ENCODE assay signal across 15 cellular contexts in the genomic region with DNA sequence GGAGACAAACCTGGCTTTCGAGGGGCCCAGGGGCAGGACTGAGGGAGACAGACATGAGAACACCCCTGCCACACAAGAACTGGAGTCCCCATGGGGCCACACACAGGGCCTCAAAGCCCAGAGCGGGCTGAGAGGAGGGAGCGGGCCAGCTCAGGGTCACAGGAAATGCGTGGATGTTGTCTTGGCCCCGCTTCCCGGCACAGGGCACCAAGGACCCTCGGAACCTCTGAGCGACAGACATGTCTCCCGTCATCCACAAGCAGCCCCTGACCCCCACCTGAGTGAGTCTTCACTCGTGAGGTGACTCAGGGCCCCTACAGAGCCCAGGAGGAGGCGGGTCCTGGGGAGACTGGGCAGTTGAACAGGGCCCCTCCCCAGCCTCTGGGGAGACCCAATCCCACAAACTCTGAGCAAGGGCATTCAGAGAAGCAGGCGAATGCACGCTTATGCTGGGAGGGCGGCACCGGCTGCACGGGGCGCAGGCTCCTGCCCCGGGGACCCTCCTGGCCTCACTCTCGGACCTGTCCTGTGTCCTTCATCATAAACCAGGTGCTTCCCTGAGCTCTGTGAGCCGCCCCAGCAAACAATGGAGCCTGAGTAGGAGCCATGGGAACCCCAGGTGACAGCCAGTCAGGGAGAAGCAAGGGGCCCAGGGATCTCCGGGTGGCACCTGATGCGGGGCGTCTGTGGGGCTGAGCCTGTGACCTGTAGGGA. TPM values are rescaled to one million over a fixed set of nuclear protein-coding genes. Genes with fewer than 3 reads are reported as not detected.
DNase-seq lines count a peak whose midpoint lies in the region; ATAC-seq and TF ChIP-seq lines count a peak whose summit lies in the region.
"Had no signal": no experiment of that assay in that cellular context is flagged by ENCODE, and none has a peak within 500 bp of the region (broad histone marks: within the 10 kb centered on the region; RNA-seq: fewer than 3 reads in every experiment).

No MANE protein-coding gene starts in this region.

- peaks cover 15% of the 10 kb centered on the region for H3K79me2 ChIP-seq in osteoblast (ENCODE audit: insufficient read depth, low read length)

- POLR2A ChIA-PET in HEK293 (lab: Yijun Ruan, JAX), result interaction anchor here (0.6 kb wide), 1 partner anchor 52 kb away, joined by 3 read pairs; no protein-coding TSS in a partner anchor

- no peak overlapping the region for H2AFZ ChIP-seq in osteoblast (ENCODE audit: low read length)
- H2AFZ ChIP-seq: GM23338 had no signal

- TF ChIP-seq CTCF in HEK293 (tag by site-specific recombination; IDR thresholded peaks at IDR 0.05) (no peak), osteoblast (IDR thresholded peaks at IDR 0.05; ENCODE audit: extremely low read depth, low read depth, low read length) (no peak), foreskin keratinocyte (conservative IDR thresholded peaks at IDR 0.05) (no peak)

- no peak for ATAC-seq in foreskin keratinocyte
- ATAC-seq: GM23338 had no signal

- H3K9me3 ChIP-seq in HEK293 (ENCODE audit: control insufficient read depth, insufficient read depth, low read depth, low read length), result no peaks in the 10 kb centered on the region
- no peaks in the 10 kb centered on the region for H3K9me3 ChIP-seq in osteoblast (ENCODE audit: low read depth, low read length)
- no peaks in the 10 kb centered on the region for H3K9me3 ChIP-seq in effector memory CD4-positive, alpha-beta T cell (ENCODE audit: control insufficient read depth, low read length)
- H3K9me3 ChIP-seq: HAP-1 had no signal

- H3K27ac ChIP-seq in HEK293 (ENCODE audit: extremely low read depth, low read depth, low read length) (no peak overlapping the region), osteoblast (ENCODE audit: low read depth, low read length) (no peak overlapping the region), foreskin keratinocyte (no peak overlapping the region)
- no peak overlapping the region for H3K27ac ChIP-seq in effector memory CD4-positive, alpha-beta T cell (ENCODE audit: insufficient read depth, low read length, poor library complexity, severe bottlenecking)

- no peak overlapping the region for H3K4me3 ChIP-seq in H7 (ENCODE audit: insufficient read depth, low read depth, low read length)
- H3K4me3 ChIP-seq in HEK293 (ENCODE audit: low read depth, low read length), result no peak overlapping the region
- no peak overlapping the region for H3K4me3 ChIP-seq in osteoblast (ENCODE audit: insufficient read depth, low read length)
- H3K4me3 ChIP-seq in effector memory CD4-positive, alpha-beta T cell (ENCODE audit: insufficient read depth, low read depth, low read length, poor library complexity, severe bottlenecking), result no peak overlapping the region
- H3K4me3 ChIP-seq: GM23338, HAP-1 had no signal

- H3K36me3 ChIP-seq in H7 (replicated peaks; ENCODE audit: control insufficient read depth, insufficient read depth, low read length) (peaks cover 18% of the 10 kb centered on the region), HEK293 (ENCODE audit: control insufficient read depth in 2 of 2, insufficient read depth in 1 of 2, low read length in 2 of 2) (peaks cover 21 to 93% of the 10 kb centered on the region in 2 experiments), osteoblast (ENCODE audit: insufficient read depth, low read length) (peaks cover 59% of the 10 kb centered on the region)
- peaks cover 66% of the 10 kb centered on the region for H3K36me3 ChIP-seq in effector memory CD4-positive, alpha-beta T cell (ENCODE audit: control insufficient read depth, insufficient read depth, low read length)

- H3K27me3 ChIP-seq in H7 (ENCODE audit: control insufficient read depth, insufficient read depth, low read length) (no peaks in the 10 kb centered on the region), osteoblast (ENCODE audit: insufficient read depth, low read length) (no peaks in the 10 kb centered on the region), foreskin keratinocyte (no peaks in the 10 kb centered on the region)
- H3K27me3 ChIP-seq in effector memory CD4-positive, alpha-beta T cell (replicated peaks; ENCODE audit: control insufficient read depth, insufficient read depth, low read length, poor library complexity, severe bottlenecking), result no peaks in the 10 kb centered on the region

- CTCF ChIA-PET in HEK293 (lab: Yijun Ruan, JAX), result interaction anchor here (0.5 kb wide), 1 partner anchor 126 kb away, joined by 4 read pairs; no protein-coding TSS in a partner anchor

- no peak overlapping the region for H3K4me2 ChIP-seq in osteoblast (ENCODE audit: insufficient read depth, low read length)
- H3K4me2 ChIP-seq: GM23338 had no signal

- DNase-seq in H7, result peak; percentile 63
- DNase-seq in osteoblast (ENCODE audit: insufficient read length, low spot score, missing footprints), result peak; percentile 83
- no peak for DNase-seq in foreskin keratinocyte
- DNase-seq in effector memory CD4-positive, alpha-beta T cell, result no peak
- DNase-seq in SIG-M5 treated with dmso at 0.1 percent for 504 hours (lab: John Stamatoyannopoulos, UW; ENCODE audit: unreplicated experiment), result no peak
- DNase-seq: C1 segment of cervical spinal cord; Calu3; CD4-positive, alpha-beta memory T cell; COR-L47; DMS53; DMS79 treated with DMSO at 0.1 percent for 48 hours; GF-D8 had no signal

- H3K4me1 ChIP-seq in HEK293 (ENCODE audit: control insufficient read depth, insufficient read depth, low read length) (no peaks in the 10 kb centered on the region), osteoblast (ENCODE audit: insufficient read depth, low read length) (no peaks in the 10 kb centered on the region), foreskin keratinocyte (no peaks in the 10 kb centered on the region)
- H3K4me1 ChIP-seq in effector memory CD4-positive, alpha-beta T cell (ENCODE audit: control insufficient read depth, insufficient read depth, low read length, poor library complexity, severe bottlenecking), result no peaks in the 10 kb centered on the region
- H3K4me1 ChIP-seq: HAP-1 had no signal

- H4K20me1 ChIP-seq in osteoblast (ENCODE audit: insufficient read depth, low read length), result peaks cover 6% of the 10 kb centered on the region

TF ChIP-seq in HEK293, 187 proteins besides CTCF, POLR2A, EP300 and RAD21:
- peak; percentile 37; the same call in 1 of the 2 replicates for TF ChIP-seq ZIC2 (tag by site-specific recombination; IDR thresholded peaks at IDR 0.05)
- TF ChIP-seq, protein P1, sequence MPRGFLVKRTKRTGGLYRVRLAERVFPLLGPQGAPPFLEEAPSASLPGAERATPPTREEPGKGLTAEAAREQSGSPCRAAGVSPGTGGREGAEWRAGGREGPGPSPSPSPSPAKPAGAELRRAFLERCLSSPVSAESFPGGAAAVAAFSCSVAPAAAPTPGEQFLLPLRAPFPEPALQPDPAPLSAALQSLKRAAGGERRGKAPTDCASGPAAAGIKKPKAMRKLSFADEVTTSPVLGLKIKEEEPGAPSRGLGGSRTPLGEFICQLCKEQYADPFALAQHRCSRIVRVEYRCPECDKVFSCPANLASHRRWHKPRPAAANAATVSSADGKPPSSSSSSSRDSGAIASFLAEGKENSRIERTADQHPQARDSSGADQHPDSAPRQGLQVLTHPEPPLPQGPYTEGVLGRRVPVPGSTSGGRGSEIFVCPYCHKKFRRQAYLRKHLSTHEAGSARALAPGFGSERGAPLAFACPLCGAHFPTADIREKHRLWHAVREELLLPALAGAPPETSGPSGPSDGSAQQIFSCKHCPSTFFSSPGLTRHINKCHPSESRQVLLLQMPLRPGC (tag by site-specific recombination; IDR thresholded peaks at IDR 0.05), result no peak
TF ChIP-seq in HEK293: peak in this region for 1.

RNA-seq across cellular contexts. Expression of a gene that starts 20.1 kb away (rescaled TPM):
- 97.4 and 103 TPM in 2 replicates for total RNA-seq in H7 (2014; rRNA removed; shearing (Covaris generic))
- total RNA-seq in osteoblast (35.9 and 38.7 TPM in 2 replicates), foreskin keratinocyte (67.5 and 73.8 TPM in 2 replicates)
- polyA plus RNA-seq in foreskin keratinocyte, result 83.5 and 83.7 TPM in 2 replicates

RNA-seq across cellular contexts. Expression of a gene that starts 22.4 kb away (rescaled TPM):
- 206 and 287 TPM in 2 replicates for total RNA-seq in H7 (2014; rRNA removed; shearing (Covaris generic))
- 45.6 and 49.5 TPM in 2 replicates for total RNA-seq in osteoblast
- 113 and 136 TPM in 2 replicates for total RNA-seq in foreskin keratinocyte
- 109 and 115 TPM in 2 replicates for polyA plus RNA-seq in foreskin keratinocyte

RNA-seq across cellular contexts. Expression of a gene that starts 23.1 kb away (rescaled TPM):
- total RNA-seq in H7 (2014; rRNA removed; shearing (Covaris generic)), result 42.5 and 45.8 TPM in 2 replicates
- total RNA-seq in osteoblast (33.0 and 33.7 TPM in 2 replicates), foreskin keratinocyte (29.6 and 30.8 TPM in 2 replicates)
- polyA plus RNA-seq in foreskin keratinocyte, result 42.4 and 43.3 TPM in 2 replicates

RNA-seq across cellular contexts. Expression of a gene that starts 41.8 kb away (rescaled TPM):
- total RNA-seq in H7 (2014; rRNA removed; shearing (Covaris generic)), result 8.2 and 12.2 TPM in 2 replicates
- total RNA-seq in osteoblast (12.4 and 14.8 TPM in 2 replicates), foreskin keratinocyte (0.11 and 0.24 TPM in 2 replicates)
- 0.03 and 0.13 TPM in 2 replicates for polyA plus RNA-seq in foreskin keratinocyte
- total RNA-seq: CD4-positive, alpha-beta memory T cell had no signal
- polyA plus RNA-seq: CD4-positive, alpha-beta memory T cell had no signal

RNA-seq across cellular contexts. Expression of a gene that starts 56.7 kb away (rescaled TPM):
- total RNA-seq in H7 (2014; rRNA removed; shearing (Covaris generic)), result 5.3 and 6.8 TPM in 2 replicates
- total RNA-seq in osteoblast (5.6 and 5.8 TPM in 2 replicates), foreskin keratinocyte (2.3 and 2.7 TPM in 2 replicates)
- 1.2 and 1.4 TPM in 2 replicates for polyA plus RNA-seq in foreskin keratinocyte

Comparison
In these comparisons a context has a peak if more than half of its experiments do, and no peak if none do; other contexts are left out.
1. DNase-seq: peak in H7 (single experiment) and osteoblast (single experiment); none in foreskin keratinocyte (0 of 2), effector memory CD4-positive, alpha-beta T cell (0 of 3) and SIG-M5 treated with dmso at 0.1 percent for 504 hours (single experiment).